Comparison of ENCODE assay signal across 13 cellular contexts in genomic region chr18:50816767-50817166, GRCh38. TPM values are rescaled to one million over a fixed set of nuclear protein-coding genes. Genes with fewer than 3 reads are reported as not detected.
DNase-seq lines count a peak whose midpoint lies in the region; ATAC-seq and TF ChIP-seq lines count a peak whose summit lies in the region.
"Had no signal": no experiment of that assay in that cellular context is flagged by ENCODE, and none has a peak within 500 bp of the region (broad histone marks: within the 10 kb centered on the region; RNA-seq: fewer than 3 reads in every experiment).

No MANE protein-coding gene starts in this region.

- peak overlapping the region; percentile 58; the same call in 1 of the 2 replicates for H2AFZ ChIP-seq in OCI-LY7 (ENCODE audit: low read length)

- H3K27ac Mint-ChIP-seq in natural killer cell treated with Interleukin-12 subunit alpha and Interleukin-12 subunit beta and Interleukin-15 and Interleukin-18, amount 100 ng/mL, for 72 hours = no peak overlapping the region

- intact Hi-C loops in OCI-LY7 (cut with micrococcal nuclease; ENCODE audit: unreplicated experiment) (no loop called here), ascending aorta (cut with DNase I) (loop anchor here (5.0 kb wide), 1 partner anchor 206 kb away; no protein-coding TSS in a partner anchor)

- H3K27ac ChIP-seq in BLaER1 = no peak overlapping the region
- peak overlapping the region; percentile 69 for H3K27ac ChIP-seq in OCI-LY7 (ENCODE audit: low read depth, low read length, poor library complexity, severe bottlenecking)
- H3K27ac ChIP-seq in ascending aorta = no peak overlapping the region

- TF ChIP-seq CTCF in OCI-LY7 (conservative IDR thresholded peaks at IDR 0.05; ENCODE audit: low read length) = no peak
- TF ChIP-seq CTCF in ascending aorta (IDR thresholded peaks at IDR 0.05) = no peak

- H3K9me3 Mint-ChIP-seq in natural killer cell treated with Interleukin-12 subunit alpha and Interleukin-12 subunit beta and Interleukin-15 and Interleukin-18, amount 100 ng/mL, for 72 hours = no peaks in the 10 kb centered on the region
- H3K9me3 Mint-ChIP-seq: activated T-cell treated with anti-CD3 and anti-CD28 coated beads, Interleukin-2, amount 50 U/mL, for 4 hours had no signal

- CTCF ChIA-PET in OCI-LY7 (lab: Charles Lee; ENCODE audit: unreplicated experiment) = interaction anchor here (0.6 kb wide), 1 partner anchor 280 kb away, joined by 3 read pairs; no protein-coding TSS in a partner anchor

- H3K27me3 Mint-ChIP-seq in natural killer cell treated with Interleukin-12 subunit alpha and Interleukin-12 subunit beta and Interleukin-15 and Interleukin-18, amount 100 ng/mL, for 72 hours = peaks cover 8 to 20% of the 10 kb centered on the region in 2 donors

- peak; percentile 43 for ATAC-seq in GM21367 (IDR thresholded peaks at IDR 0.05; ENCODE audit: unreplicated experiment)
- no peak for ATAC-seq in natural killer cell treated with Interleukin-12 subunit alpha and Interleukin-12 subunit beta and Interleukin-15 and Interleukin-18, amount 100 ng/mL, for 72 hours
- ATAC-seq: activated T-cell treated with anti-CD3 and anti-CD28 coated beads, Interleukin-2, amount 50 U/mL, for 4 hours had no signal

- DNase-seq in OCI-LY7 (ENCODE audit: low spot score) (peak; percentile 80), kidney glomerular epithelial cell (lab: John Stamatoyannopoulos, UW) (peak; percentile 83), ascending aorta (ENCODE audit: low spot score in 2 of 2) (no peak), AG08395 (ENCODE audit: low spot score) (no peak)
- no peak for DNase-seq in natural killer cell treated with Interleukin-12 subunit alpha and Interleukin-12 subunit beta and Interleukin-15 and Interleukin-18, amount 100 ng/mL, for 72 hours (ENCODE audit: low spot score)
- no peak for DNase-seq in activated naive CD4-positive, alpha-beta T cell treated with Interleukin-2 at 50 U/mL for 16 hours
- DNase-seq: activated T-cell treated with anti-CD3 and anti-CD28 coated beads, Interleukin-2, amount 50 U/mL, for 4 hours; DMS153; NCI-H1105; NCI-H82 had no signal

- peak overlapping the region; percentile 74 for H3K4me2 ChIP-seq in BLaER1
- peak overlapping the region; percentile 59 for H3K4me2 ChIP-seq in OCI-LY7 (ENCODE audit: low read length)

- no peak overlapping the region for H3K4me3 ChIP-seq in BLaER1
- no peak overlapping the region for H3K4me3 ChIP-seq in OCI-LY7 (ENCODE audit: low read depth, low read length, poor library complexity, severe bottlenecking)
- no peak overlapping the region for H3K4me3 ChIP-seq in ascending aorta
- H3K4me3 ChIP-seq: tibial nerve had no signal

- H3K4me1 ChIP-seq in BLaER1 = peaks cover 86% of the 10 kb centered on the region
- peaks cover 46% of the 10 kb centered on the region for H3K4me1 ChIP-seq in OCI-LY7 (ENCODE audit: insufficient read depth, low read length, poor library complexity, severe bottlenecking)
- peaks cover 0 to 6% of the 10 kb centered on the region in 2 donors for H3K4me1 ChIP-seq in ascending aorta

- peaks cover 3% of the 10 kb centered on the region; the same call in 1 of the 2 replicates for H3K9me3 ChIP-seq in BLaER1
- no peaks in the 10 kb centered on the region for H3K9me3 ChIP-seq in OCI-LY7 (ENCODE audit: low read length)
- H3K9me3 ChIP-seq in ascending aorta = no peaks in the 10 kb centered on the region
- H3K9me3 ChIP-seq: tibial nerve had no signal

- no peaks in the 10 kb centered on the region for H3K9me2 ChIP-seq in OCI-LY7 (ENCODE audit: insufficient read depth, low read length)

- H3K79me2 ChIP-seq in OCI-LY7 (ENCODE audit: insufficient read depth, low read depth, low read length) = no peaks in the 10 kb centered on the region

- H3K27me3 ChIP-seq in BLaER1 (0 out of 2 replicates have a peak, but pooled peaks cover 5% of the 10 kb centered on the region), ascending aorta (no peaks in the 10 kb centered on the region)
- H3K27me3 ChIP-seq: tibial nerve had no signal

- H3K36me3 ChIP-seq in BLaER1 (no peaks in the 10 kb centered on the region), OCI-LY7 (ENCODE audit: insufficient read depth, low read length) (no peaks in the 10 kb centered on the region), ascending aorta (no peaks in the 10 kb centered on the region)
- H3K36me3 ChIP-seq: tibial nerve had no signal

- no peaks in the 10 kb centered on the region for H3K36me3 Mint-ChIP-seq in natural killer cell treated with Interleukin-12 subunit alpha and Interleukin-12 subunit beta and Interleukin-15 and Interleukin-18, amount 100 ng/mL, for 72 hours

- BruUV-seq in OCI-LY7 (replicated peaks; lab: Mats Ljungman, UMichigan) = no TSS peak

- POLR2A ChIA-PET in OCI-LY7 (lab: Charles Lee) = interaction anchor here (0.6 to 1.0 kb wide), 5 partner anchors 12 to 436 kb away, joined by 3 to 6 read pairs (median 3); no protein-coding TSS in a partner anchor

- H4K20me1 ChIP-seq in BLaER1 = 0 out of 2 replicates have a peak, but pooled peaks cover 8% of the 10 kb centered on the region
- no peaks in the 10 kb centered on the region for H4K20me1 ChIP-seq in OCI-LY7 (ENCODE audit: insufficient read depth, low read length)

- H3K4me1 Mint-ChIP-seq in natural killer cell treated with Interleukin-12 subunit alpha and Interleukin-12 subunit beta and Interleukin-15 and Interleukin-18, amount 100 ng/mL, for 72 hours (ENCODE audit: low read depth in 2 of 2) = no peaks in the 10 kb centered on the region

- H3K9ac ChIP-seq in BLaER1 = no peak overlapping the region

- H3K4me3 Mint-ChIP-seq in natural killer cell treated with Interleukin-12 subunit alpha and Interleukin-12 subunit beta and Interleukin-15 and Interleukin-18, amount 100 ng/mL, for 72 hours = no peak overlapping the region
- H3K4me3 Mint-ChIP-seq: activated T-cell treated with anti-CD3 and anti-CD28 coated beads, Interleukin-2, amount 50 U/mL, for 4 hours had no signal

RNA-seq across cellular contexts. Expression of gene MRO, which starts 3.0 kb away (rescaled TPM):
- 0.22 and 1.0 TPM in 2 replicates for total RNA-seq in OCI-LY7 (2014; rRNA removed; shearing (Covaris generic))
- 0.46 TPM in 2 replicates for total RNA-seq in OCI-LY7 (2022)
- total RNA-seq in natural killer cell treated with Interleukin-12 subunit alpha and Interleukin-12 subunit beta and Interleukin-15 and Interleukin-18, amount 100 ng/mL, for 72 hours = not detected
- 1.4 TPM for total RNA-seq in ascending aorta
- total RNA-seq: activated T-cell treated with anti-CD3 and anti-CD28 coated beads, Interleukin-2, amount 50 U/mL, for 4 hours had no signal

Comparison
In these comparisons a context has a peak if more than half of its experiments do, and no peak if none do; other contexts are left out.
1. DNase-seq: peak in OCI-LY7 (single experiment) and kidney glomerular epithelial cell (single experiment); none in natural killer cell treated with Interleukin-12 subunit alpha and Interleukin-12 subunit beta and Interleukin-15 and Interleukin-18, amount 100 ng/mL, for 72 hours (single experiment), ascending aorta (0 of 2), activated naive CD4-positive, alpha-beta T cell treated with Interleukin-2 at 50 U/mL for 16 hours (single experiment) and AG08395 (single experiment).